27 cellular contexts compared by ENCODE assay signal in genomic region chr9:136416427-136416826, GRCh38.
"Had no signal": no experiment of that assay in that cellular context is flagged by ENCODE, and none has a peak within 500 bp of the region (broad histone marks: within the 10 kb centered on the region; RNA-seq: fewer than 3 reads in every experiment).

No MANE protein-coding gene starts in this region.

- ATAC-seq: heart right ventricle; left ventricle myocardium superior; lower lobe of right lung; naive thymus-derived CD8-positive, alpha-beta T cell; pancreas; right lobe of liver; stimulated activated effector memory CD8-positive, alpha-beta T cell treated with anti-CD3 and anti-CD28 coated beads, Interleukin-12 subunit alpha, Interleukin-12 subunit beta, amount 100 ng/mL, for 72 hours had no signal

- H3K4me3 Mint-ChIP-seq: dendritic cell treated with granulocyte-macrophage colony-stimulating factor and Interleukin-4, amounts not matched to agents 40 ng/mL and 50 ng/mL, for 4 days; endodermal cell; naive thymus-derived CD8-positive, alpha-beta T cell; nephron progenitor cell; stimulated activated effector memory CD8-positive, alpha-beta T cell treated with anti-CD3 and anti-CD28 coated beads, Interleukin-12 subunit alpha, Interleukin-12 subunit beta, amount 100 ng/mL, for 72 hours had no signal

- H3K27me3 ChIP-seq: colonic mucosa, esophagus muscularis mucosa, heart right ventricle, neutrophil, pancreas, right lobe of liver, stomach, thyroid gland, vagina had no signal

- H3K9me3 ChIP-seq: colonic mucosa, esophagus muscularis mucosa, heart right ventricle, lower lobe of right lung, neutrophil, pancreas, right lobe of liver, stomach, thyroid gland, vagina had no signal

- H3K27ac ChIP-seq: colonic mucosa, esophagus muscularis mucosa, heart right ventricle, lower lobe of right lung, neutrophil, pancreas, stomach, thyroid gland, vagina had no signal

- FAIRE-seq: pancreas had no signal

- H3K27me3 Mint-ChIP-seq: dendritic cell treated with granulocyte-macrophage colony-stimulating factor and Interleukin-4, amounts not matched to agents 40 ng/mL and 50 ng/mL, for 4 days; naive thymus-derived CD8-positive, alpha-beta T cell had no signal

- DNase-seq: colonic mucosa; effector CD8-positive, alpha-beta T cell; endodermal cell; foreskin melanocyte; glutamatergic neuron; heart right ventricle; hippocampal formation; islet precursor cell; kidney glomerular epithelial cell; left ventricle myocardium superior; lower lobe of right lung; naive thymus-derived CD8-positive, alpha-beta T cell; nephron progenitor cell; retina; right lobe of liver; stimulated activated CD4-positive, alpha-beta T cell treated with anti-CD3 and anti-CD28 coated beads, Interleukin-2, amount 100 ng/mL, for 24 hours; stimulated activated CD4-positive, alpha-beta T cell treated with anti-CD3 and anti-CD28 coated beads, Interleukin-4, amount 100 ng/mL, for 24 hours; stimulated activated naive CD4-positive, alpha-beta T cell treated with Interleukin-2 at 50 U/mL for 16 hours; stomach; thyroid gland; trophoblast cell had no signal

- H3K27ac Mint-ChIP-seq: dendritic cell treated with granulocyte-macrophage colony-stimulating factor and Interleukin-4, amounts not matched to agents 40 ng/mL and 50 ng/mL, for 4 days; endodermal cell; nephron progenitor cell; stimulated activated effector memory CD8-positive, alpha-beta T cell treated with anti-CD3 and anti-CD28 coated beads, Interleukin-12 subunit alpha, Interleukin-12 subunit beta, amount 100 ng/mL, for 72 hours had no signal

- H3K4me3 ChIP-seq: colonic mucosa, esophagus muscularis mucosa, heart right ventricle, lower lobe of right lung, pancreas, right lobe of liver, stomach, thyroid gland, vagina had no signal

- H3K9me3 Mint-ChIP-seq: dendritic cell treated with granulocyte-macrophage colony-stimulating factor and Interleukin-4, amounts not matched to agents 40 ng/mL and 50 ng/mL, for 4 days; endodermal cell; naive thymus-derived CD8-positive, alpha-beta T cell; nephron progenitor cell; stimulated activated effector memory CD8-positive, alpha-beta T cell treated with anti-CD3 and anti-CD28 coated beads, Interleukin-12 subunit alpha, Interleukin-12 subunit beta, amount 100 ng/mL, for 72 hours had no signal
